ENCODE assay signal across 9 cellular contexts in genomic region chr14:96126339-96126770, GRCh38.
DNase-seq lines count a peak whose midpoint lies in the region; ATAC-seq, FAIRE-seq and TF ChIP-seq lines count a peak whose summit lies in the region.
"Had no signal": no experiment of that assay in that cellular context is flagged by ENCODE, and none has a peak within 500 bp of the region (broad histone marks: within the 10 kb centered on the region; RNA-seq: fewer than 3 reads in every experiment).

No MANE protein-coding gene starts in this region.

- TF ChIP-seq POLR2A in GM12891 (IDR thresholded peaks at IDR 0.05; ENCODE audit: low read depth, low read length) = no peak

- peaks cover 13 to 24% of the 10 kb centered on the region in 2 donors for H3K27me3 Mint-ChIP-seq in natural killer cell treated with Interleukin-12 subunit alpha and Interleukin-12 subunit beta and Interleukin-15 and Interleukin-18, amount 100 ng/mL, for 72 hours

- H3K4me1 Mint-ChIP-seq in natural killer cell treated with Interleukin-12 subunit alpha and Interleukin-12 subunit beta and Interleukin-15 and Interleukin-18, amount 100 ng/mL, for 72 hours (ENCODE audit: low read depth in 2 of 2) = peaks cover 4 to 7% of the 10 kb centered on the region in 2 donors

- no peaks in the 10 kb centered on the region for H3K36me3 ChIP-seq in small intestine (ENCODE audit: control insufficient read depth in 2 of 2, insufficient read depth in 2 of 2, low read length in 2 of 2)
- H3K36me3 ChIP-seq: breast epithelium had no signal

- WGBS in small intestine, 3 donors = 50 to 79% (median 59%) methylated on average over 7 of the region's 7 CpGs

- no peak overlapping the region for H3K4me3 ChIP-seq in small intestine (ENCODE audit: low read depth in 1 of 2, low read length in 2 of 2)
- H3K4me3 ChIP-seq: breast epithelium had no signal

- no peak for DNase-seq in GM12891 (ENCODE audit: insufficient read length, low spot score)
- DNase-seq in activated effector memory CD4-positive, alpha-beta T cell treated with anti-CD3 and anti-CD28 coated beads, Interleukin-2, amount 50 U/mL, for 16 hours = peak; percentile 64
- no peak for DNase-seq in natural killer cell treated with Interleukin-12 subunit alpha and Interleukin-12 subunit beta and Interleukin-15 and Interleukin-18, amount 100 ng/mL, for 72 hours (ENCODE audit: low spot score)
- DNase-seq in NCI-H1694 treated with DMSO at 0.1 percent for 48 hours (lab: John Stamatoyannopoulos, UW) = no peak
- DNase-seq in NCI-H146 (lab: John Stamatoyannopoulos, UW) = no peak
- no peak for DNase-seq in small intestine
- no peak for DNase-seq in HT-29 (ENCODE audit: low spot score)

- H3K4me1 ChIP-seq in small intestine (ENCODE audit: control insufficient read depth in 2 of 2, insufficient read depth in 1 of 2, low read depth in 1 of 2, low read length in 1 of 2) = peaks cover 0 to 7% of the 10 kb centered on the region in 2 donors
- H3K4me1 ChIP-seq: breast epithelium had no signal

- no peaks in the 10 kb centered on the region for H3K9me3 Mint-ChIP-seq in natural killer cell treated with Interleukin-12 subunit alpha and Interleukin-12 subunit beta and Interleukin-15 and Interleukin-18, amount 100 ng/mL, for 72 hours

- peak overlapping the region in 1 of 2 donors; percentile 74 for H3K27ac ChIP-seq in small intestine (ENCODE audit: low read depth in 1 of 2, low read length in 1 of 2)

- ATAC-seq in HG03108 (IDR thresholded peaks at IDR 0.05; ENCODE audit: unreplicated experiment) = peak; percentile 66
- peak; percentile 61 to 64 for ATAC-seq in natural killer cell treated with Interleukin-12 subunit alpha and Interleukin-12 subunit beta and Interleukin-15 and Interleukin-18, amount 100 ng/mL, for 72 hours

- no peaks in the 10 kb centered on the region for H3K9me3 ChIP-seq in small intestine (ENCODE audit: control insufficient read depth, low read depth)
- H3K9me3 ChIP-seq: breast epithelium had no signal

- H3K27me3 ChIP-seq in small intestine (ENCODE audit: control insufficient read depth in 2 of 2, insufficient read depth in 2 of 2, low read length in 2 of 2) = no peaks in the 10 kb centered on the region
- H3K27me3 ChIP-seq: breast epithelium had no signal

- no peaks in the 10 kb centered on the region for H3K36me3 Mint-ChIP-seq in natural killer cell treated with Interleukin-12 subunit alpha and Interleukin-12 subunit beta and Interleukin-15 and Interleukin-18, amount 100 ng/mL, for 72 hours

- peak overlapping the region in 1 of 2 donors; percentile 22 for H3K27ac Mint-ChIP-seq in natural killer cell treated with Interleukin-12 subunit alpha and Interleukin-12 subunit beta and Interleukin-15 and Interleukin-18, amount 100 ng/mL, for 72 hours

- no peak overlapping the region for H3K4me3 Mint-ChIP-seq in natural killer cell treated with Interleukin-12 subunit alpha and Interleukin-12 subunit beta and Interleukin-15 and Interleukin-18, amount 100 ng/mL, for 72 hours

- peak; percentile 31 for FAIRE-seq in GM12891 (lab: Jason Lieb, UNC)
- no peak for FAIRE-seq in small intestine (lab: Jason Lieb, UNC)

TF ChIP-seq in GM12891, 5 proteins besides CTCF, POLR2A, EP300 and RAD21:
- TF ChIP-seq PAX5 (IDR thresholded peaks at IDR 0.05; ENCODE audit: insufficient read depth, low read length, severe bottlenecking) (no peak), SPI1 (IDR thresholded peaks at IDR 0.05; ENCODE audit: low read depth, low read length) (no peak), POU2F2 (IDR thresholded peaks at IDR 0.05; ENCODE audit: low read depth, low read length) (no peak), POLR2AphosphoS5 (IDR thresholded peaks at IDR 0.05; ENCODE audit: low read depth, low read length) (no peak)
TF ChIP-seq in GM12891: peak in this region for 0.
